Comparison of ENCODE assay signal across 9 cellular contexts in the genomic region with DNA sequence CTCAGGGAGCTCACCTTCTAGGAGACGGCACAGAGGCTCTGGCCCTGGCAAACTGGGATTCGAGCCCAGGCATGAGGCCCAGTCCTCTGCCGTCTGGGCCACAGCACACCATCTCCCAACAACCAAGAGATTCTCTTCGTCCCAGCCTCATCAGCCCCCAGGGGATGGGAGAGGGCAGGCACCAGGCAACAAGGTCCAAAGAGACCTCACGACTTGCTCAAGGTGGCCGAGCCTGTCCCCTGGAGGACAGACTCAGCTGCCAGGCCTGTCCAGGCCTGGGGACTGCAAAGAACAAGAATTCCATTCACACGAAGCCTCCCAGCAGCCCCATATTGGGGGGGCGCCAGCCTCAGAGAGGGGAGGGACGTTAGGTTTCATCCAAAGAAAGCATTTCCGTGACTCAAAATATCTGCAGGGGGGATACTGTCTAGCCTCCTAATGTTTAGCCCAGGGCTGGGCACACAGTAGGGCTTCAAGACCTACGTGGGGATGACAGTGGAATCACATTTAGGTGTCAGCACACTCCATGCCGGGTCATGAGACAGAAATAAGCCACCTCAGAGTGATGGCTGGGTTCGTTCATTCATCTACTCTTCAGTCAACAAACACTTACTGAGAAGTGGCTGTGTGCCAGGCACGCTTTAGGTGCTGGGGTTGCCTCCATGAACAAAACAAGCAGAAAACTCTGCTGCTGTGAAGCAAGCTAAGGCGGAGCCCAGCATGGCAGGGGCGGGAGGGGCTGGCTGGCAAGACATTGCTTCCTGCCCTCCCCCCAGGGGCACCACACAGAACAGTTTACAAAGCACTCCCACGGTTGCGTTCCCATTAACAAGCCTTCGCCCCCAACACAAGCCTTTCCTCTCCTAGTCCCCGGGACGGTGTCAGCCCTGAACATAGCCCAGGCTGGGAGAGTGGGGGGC. TPM values are rescaled to one million over a fixed set of nuclear protein-coding genes. Genes with fewer than 3 reads are reported as not detected.
DNase-seq lines count a peak whose midpoint lies in the region; ATAC-seq and TF ChIP-seq lines count a peak whose summit lies in the region.
"Had no signal": no experiment of that assay in that cellular context is flagged by ENCODE, and none has a peak within 500 bp of the region (broad histone marks: within the 10 kb centered on the region; RNA-seq: fewer than 3 reads in every experiment).

No MANE protein-coding gene starts in this region.

- DNase-seq in A172 (ENCODE audit: low spot score) (peak; percentile 42), esophagus squamous epithelium (lab: John Stamatoyannopoulos, UW) (no peak), WERI-Rb-1 (no peak), germinal center (ENCODE audit: low spot score) (no peak), cerebellar cortex (ENCODE audit: low spot score) (no peak)
- DNase-seq in activated CD8-positive, alpha-beta T cell treated with anti-CD3 and anti-CD28 coated beads for 36 hours, result peak; percentile 81

- H3K4me3 Mint-ChIP-seq in activated CD8-positive, alpha-beta T cell treated with anti-CD3 and anti-CD28 coated beads for 36 hours, result peak overlapping the region; percentile 71
- peak overlapping the region; percentile 74 for H3K4me3 Mint-ChIP-seq in stimulated activated memory B cell treated with anti-CD40 and anti-IgM and Interleukin-4, amounts not matched to agents 10 μg/mL and 1 μg/mL and 100 μg/mL, for 72 hours

- no peak overlapping the region for H2AFZ ChIP-seq in Loucy (ENCODE audit: low read length)

- H3K9me2 ChIP-seq in Loucy (replicated peaks; ENCODE audit: low read depth, low read length), result no peaks in the 10 kb centered on the region

- POLR2A ChIA-PET in activated CD8-positive, alpha-beta T cell treated with anti-CD3 and anti-CD28 coated beads for 36 hours (lab: Charles Lee), result interaction anchor here (0.7 to 10.0 kb wide), 8 partner anchors 9 to 89 kb away, joined by 3 to 178 read pairs (median 25); a partner anchor contains a TSS

- peak overlapping the region; percentile 19 for H3K4me3 ChIP-seq in Loucy (ENCODE audit: low read length, poor library complexity, severe bottlenecking)
- H3K4me3 ChIP-seq in esophagus squamous epithelium, result no peak overlapping the region
- H3K4me3 ChIP-seq in WERI-Rb-1 (ENCODE audit: low read depth, low read length), result no peak overlapping the region

- WGBS in esophagus squamous epithelium, 2 donors, result 35 to 43% methylated on average over 4 to 5 of the region's 21 CpGs

- peak overlapping the region; percentile 56 for H3K9ac ChIP-seq in Loucy (ENCODE audit: low read depth, low read length, poor library complexity, severe bottlenecking)

- H3K27ac Mint-ChIP-seq in activated CD8-positive, alpha-beta T cell treated with anti-CD3 and anti-CD28 coated beads for 36 hours, result peak overlapping the region; percentile 85
- peak overlapping the region; percentile 86 for H3K27ac Mint-ChIP-seq in stimulated activated memory B cell treated with anti-CD40 and anti-IgM and Interleukin-4, amounts not matched to agents 10 μg/mL and 1 μg/mL and 100 μg/mL, for 72 hours

- no peaks in the 10 kb centered on the region for H3K27me3 Mint-ChIP-seq in activated CD8-positive, alpha-beta T cell treated with anti-CD3 and anti-CD28 coated beads for 36 hours
- H3K27me3 Mint-ChIP-seq in stimulated activated memory B cell treated with anti-CD40 and anti-IgM and Interleukin-4, amounts not matched to agents 10 μg/mL and 1 μg/mL and 100 μg/mL, for 72 hours, result no peaks in the 10 kb centered on the region

- peak; percentile 15 for ATAC-seq in activated CD8-positive, alpha-beta T cell treated with anti-CD3 and anti-CD28 coated beads for 36 hours
- no peak for ATAC-seq in stimulated activated memory B cell treated with anti-CD40 and anti-IgM and Interleukin-4, amounts not matched to agents 10 μg/mL and 1 μg/mL and 100 μg/mL, for 72 hours

- H3F3A ChIP-seq in Loucy (ENCODE audit: low read depth), result no peaks in the 10 kb centered on the region

- no peaks in the 10 kb centered on the region for H3K9me3 Mint-ChIP-seq in activated CD8-positive, alpha-beta T cell treated with anti-CD3 and anti-CD28 coated beads for 36 hours
- no peaks in the 10 kb centered on the region for H3K9me3 Mint-ChIP-seq in stimulated activated memory B cell treated with anti-CD40 and anti-IgM and Interleukin-4, amounts not matched to agents 10 μg/mL and 1 μg/mL and 100 μg/mL, for 72 hours

- peak overlapping the region; percentile 31 to 78 (median 60) for H3K27ac ChIP-seq in esophagus squamous epithelium
- no peak overlapping the region for H3K27ac ChIP-seq in WERI-Rb-1

- intact Hi-C loops in activated CD8-positive, alpha-beta T cell treated with anti-CD3 and anti-CD28 coated beads for 36 hours (cut with micrococcal nuclease), result no loop called here
- intact Hi-C loops in esophagus squamous epithelium (cut with DNase I), result no loop called here

- H3K36me3 Mint-ChIP-seq in activated CD8-positive, alpha-beta T cell treated with anti-CD3 and anti-CD28 coated beads for 36 hours (ENCODE audit: low read depth), result no peaks in the 10 kb centered on the region
- H3K36me3 Mint-ChIP-seq in stimulated activated memory B cell treated with anti-CD40 and anti-IgM and Interleukin-4, amounts not matched to agents 10 μg/mL and 1 μg/mL and 100 μg/mL, for 72 hours, result no peaks in the 10 kb centered on the region

- H4K20me1 ChIP-seq in Loucy (ENCODE audit: insufficient read depth, low read length, poor library complexity, severe bottlenecking), result no peaks in the 10 kb centered on the region

- CTCF ChIA-PET in activated CD8-positive, alpha-beta T cell treated with anti-CD3 and anti-CD28 coated beads for 36 hours (lab: Charles Lee), result interaction anchor here (1.4 to 2.0 kb wide), 2 partner anchors 14 to 74 kb away, joined by 3 to 6 read pairs; a partner anchor contains a TSS

- H3K27me3 ChIP-seq in Loucy (ENCODE audit: insufficient read depth, low read length, poor library complexity, severe bottlenecking) (no peaks in the 10 kb centered on the region), esophagus squamous epithelium (peaks cover 0 to 21% (median 0%) of the 10 kb centered on the region in 4 donors), WERI-Rb-1 (ENCODE audit: insufficient read depth, low read depth, severe bottlenecking) (no peaks in the 10 kb centered on the region)

- TF ChIP-seq CTCF in Loucy (conservative IDR thresholded peaks at IDR 0.05; ENCODE audit: low read length), result no peak
- TF ChIP-seq CTCF in activated CD8-positive, alpha-beta T cell treated with anti-CD3 and anti-CD28 coated beads for 36 hours (IDR thresholded peaks at IDR 0.05), result no peak
- no peak for TF ChIP-seq CTCF in esophagus squamous epithelium (IDR thresholded peaks at IDR 0.05)
- TF ChIP-seq CTCF in WERI-Rb-1 (IDR thresholded peaks at IDR 0.05; ENCODE audit: low read depth, low read length), result no peak

- H3K4me1 ChIP-seq in Loucy (ENCODE audit: insufficient read depth, low read length, poor library complexity, severe bottlenecking), result peaks cover 49% of the 10 kb centered on the region
- peaks cover 42 to 73% (median 52%) of the 10 kb centered on the region in 3 donors for H3K4me1 ChIP-seq in esophagus squamous epithelium

- peaks cover 65% of the 10 kb centered on the region for H3K4me1 Mint-ChIP-seq in activated CD8-positive, alpha-beta T cell treated with anti-CD3 and anti-CD28 coated beads for 36 hours (ENCODE audit: low read depth)
- H3K4me1 Mint-ChIP-seq in stimulated activated memory B cell treated with anti-CD40 and anti-IgM and Interleukin-4, amounts not matched to agents 10 μg/mL and 1 μg/mL and 100 μg/mL, for 72 hours, result peaks cover 86% of the 10 kb centered on the region

- H3K9me3 ChIP-seq in Loucy (ENCODE audit: insufficient read depth, low read depth, low read length) (no peaks in the 10 kb centered on the region), esophagus squamous epithelium (no peaks in the 10 kb centered on the region), WERI-Rb-1 (ENCODE audit: severe bottlenecking) (no peaks in the 10 kb centered on the region)

- TF ChIP-seq POLR2A in esophagus squamous epithelium (IDR thresholded peaks at IDR 0.05), result no peak

- H3K36me3 ChIP-seq in Loucy (ENCODE audit: insufficient read depth, low read length) (no peaks in the 10 kb centered on the region), esophagus squamous epithelium (no peaks in the 10 kb centered on the region), WERI-Rb-1 (no peaks in the 10 kb centered on the region)

- peak overlapping the region; percentile 63 for H3K4me2 ChIP-seq in Loucy (ENCODE audit: low read depth, low read length, poor library complexity, severe bottlenecking)

- H3K79me2 ChIP-seq in Loucy (ENCODE audit: insufficient read depth, low read length), result peaks cover 23% of the 10 kb centered on the region; the same call in 1 of the 2 replicates

RNA-seq across cellular contexts. Expression of a gene that starts 1.2 kb away (rescaled TPM):
- 0.05 TPM in 1 of 2 replicates, not detected in the other for total RNA-seq in A172 (2014; rRNA removed; shearing (Covaris generic))
- total RNA-seq in activated CD8-positive, alpha-beta T cell treated with anti-CD3 and anti-CD28 coated beads for 36 hours, result 1 to 10 TPM; 6.2 to 6.9 TPM
- under 1 TPM; 0.09 to 0.76 (median 0.25) TPM for total RNA-seq in esophagus squamous epithelium

RNA-seq across cellular contexts. Expression of a gene that starts 11.6 kb away (rescaled TPM):
- 83.6 and 89.8 TPM in 2 replicates for total RNA-seq in A172 (2014; rRNA removed; shearing (Covaris generic))
- total RNA-seq in activated CD8-positive, alpha-beta T cell treated with anti-CD3 and anti-CD28 coated beads for 36 hours, result 10 to 100 TPM; 54.8 to 57.4 TPM
- 100 to 1,000 TPM in 3 of 4 donors, 10 to 100 TPM in 1; 67.5 to 121 (median 113) TPM for total RNA-seq in esophagus squamous epithelium

RNA-seq across cellular contexts. Expression of a gene that starts 12.8 kb away (rescaled TPM):
- not detected in 2 replicates for total RNA-seq in A172 (2014; rRNA removed; shearing (Covaris generic))
- total RNA-seq in activated CD8-positive, alpha-beta T cell treated with anti-CD3 and anti-CD28 coated beads for 36 hours, result 100 to 1,000 TPM; 138 to 144 TPM
- 1 to 10 TPM; 1.7 to 7.2 (median 3.5) TPM for total RNA-seq in esophagus squamous epithelium
- total RNA-seq: pulmonary artery endothelial cell had no signal

RNA-seq across cellular contexts. Expression of a gene that starts 15.0 kb away (rescaled TPM):
- 192 and 217 TPM in 2 replicates for total RNA-seq in A172 (2014; rRNA removed; shearing (Covaris generic))
- total RNA-seq in activated CD8-positive, alpha-beta T cell treated with anti-CD3 and anti-CD28 coated beads for 36 hours, result 100 to 1,000 TPM; 249 to 258 TPM
- 100 to 1,000 TPM; 146 to 202 (median 185) TPM for total RNA-seq in esophagus squamous epithelium

RNA-seq across cellular contexts. Expression of a gene that starts 20.8 kb away (rescaled TPM):
- total RNA-seq in A172 (2014; rRNA removed; shearing (Covaris generic)), result 1.5 and 2.3 TPM in 2 replicates
- 100 to 1,000 TPM; 107 to 114 TPM for total RNA-seq in activated CD8-positive, alpha-beta T cell treated with anti-CD3 and anti-CD28 coated beads for 36 hours
- total RNA-seq in esophagus squamous epithelium, result 10 to 100 TPM in 1 of 4 donors, 1 to 10 TPM in 3; 5.9 to 14.1 (median 6.8) TPM

Comparison
In these comparisons a context has a peak if more than half of its experiments do, and no peak if none do; other contexts are left out.
1. DNase-seq: peak in A172 (single experiment) and activated CD8-positive, alpha-beta T cell treated with anti-CD3 and anti-CD28 coated beads for 36 hours (single experiment); none in esophagus squamous epithelium (single experiment), WERI-Rb-1 (single experiment), germinal center (single experiment) and cerebellar cortex (single experiment).
2. RNA of a gene that starts 12.8 kb away (total RNA-seq): 138 to 144 TPM in activated CD8-positive, alpha-beta T cell treated with anti-CD3 and anti-CD28 coated beads for 36 hours; 1.7 to 7.2 TPM in esophagus squamous epithelium and not detected in A172; every median in the first group is over 10 times any median in the second.